Comparison of ENCODE assay signal across 18 cellular contexts in the genomic region with DNA sequence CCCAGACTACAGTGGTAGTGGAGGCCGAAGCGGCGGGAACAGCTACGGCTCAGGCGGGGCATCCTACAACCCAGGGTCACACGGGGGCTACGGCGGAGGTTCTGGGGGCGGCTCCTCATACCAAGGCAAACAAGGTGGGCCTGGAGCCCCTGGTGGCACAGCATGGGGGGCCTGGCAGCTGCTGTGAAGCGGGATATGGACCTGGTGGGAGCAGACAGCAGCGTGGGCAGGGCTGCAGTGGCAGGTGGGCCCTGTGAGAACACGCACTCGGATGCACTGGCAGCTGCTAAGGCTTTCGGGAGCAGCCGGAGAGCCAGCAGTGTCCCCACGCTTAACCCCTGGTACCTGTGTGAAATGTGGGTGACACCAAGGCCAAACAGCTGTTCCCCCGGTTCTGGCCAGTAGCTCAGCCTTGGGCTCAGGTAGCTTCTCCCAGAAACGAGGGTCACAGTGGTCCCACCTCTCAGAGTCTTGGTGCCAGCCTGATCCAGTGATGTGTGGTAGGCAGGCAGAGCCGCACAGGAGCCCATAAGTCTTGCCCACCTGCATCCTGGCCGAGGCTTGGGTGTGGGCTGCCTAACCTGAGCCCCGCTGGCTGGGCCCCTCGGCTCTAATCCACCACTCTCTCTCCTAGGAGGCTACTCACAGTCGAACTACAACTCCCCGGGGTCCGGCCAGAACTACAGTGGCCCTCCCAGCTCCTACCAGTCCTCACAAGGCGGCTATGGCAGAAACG. TPM values are rescaled to one million over a fixed set of nuclear protein-coding genes. Genes with fewer than 3 reads are reported as not detected.
A peak's percentile ranks its signal among the peaks of the same experiment; 100 is the strongest.
DNase-seq lines count a peak whose midpoint lies in the region; ATAC-seq, FAIRE-seq and TF ChIP-seq lines count a peak whose summit lies in the region.
"Had no signal": no experiment of that assay in that cellular context is flagged by ENCODE, and none has a peak within 500 bp of the region (broad histone marks: within the 10 kb centered on the region; RNA-seq: fewer than 3 reads in every experiment).

No MANE protein-coding gene starts in this region.

- intact Hi-C loops in HepG2 (cut with micrococcal nuclease; ENCODE audit: unreplicated experiment): no loop called here
- intact Hi-C loops in right lobe of liver (cut with DNase I): no loop called here

- no peak for DNase-seq in HepG2 (ENCODE audit: low spot score)
- DNase-seq in right lobe of liver: no peak
- no peak for DNase-seq in RWPE1 (ENCODE audit: low spot score)
- DNase-seq in iPS-NIHi11 (ENCODE audit: low spot score): peak; percentile 6
- no peak for DNase-seq in activated CD4-positive, alpha-beta T cell treated with anti-CD3 and anti-CD28 coated beads for 48 hours
- no peak for DNase-seq in stimulated activated CD8-positive, alpha-beta memory T cell treated with anti-CD3 and anti-CD28 coated beads, Interleukin-4, amount 100 ng/mL, for 48 hours
- no peak for DNase-seq in NK-92 (lab: John Stamatoyannopoulos, UW; ENCODE audit: unreplicated experiment)
- no peak for DNase-seq in cerebellar cortex (ENCODE audit: low spot score)
- DNase-seq: AML-193, DMS79 treated with DMSO at 0.1 percent for 48 hours, Kasumi-1, NCI-H1417, NCI-H2029, NCI-H2171 treated with DMSO at 0.1 percent for 48 hours, NCI-H510A, NCI-H82, Peyer's patch had no signal

- no peak overlapping the region for H3K9ac ChIP-seq in HepG2 (ENCODE audit: insufficient read depth, low read depth, low read length)

- no peak for TF ChIP-seq CTCF in HepG2 (CRISPR knock-in tag; IDR thresholded peaks at IDR 0.05)
- TF ChIP-seq CTCF in right lobe of liver (IDR thresholded peaks at IDR 0.05): no peak
- TF ChIP-seq CTCF in RWPE1 (conservative IDR thresholded peaks at IDR 0.05; ENCODE audit: low read depth): no peak

- in situ Hi-C loops in HepG2 (cut with HindIII; ENCODE audit: extremely low pct_ligation_motif_present, low pct_unique_long_range_greater_than_20kb): no loop called here

- H3K27me3 ChIP-seq in HepG2 (ENCODE audit: control insufficient read depth in 1 of 2, insufficient read depth in 2 of 2, low read length in 2 of 2): no peaks in the 10 kb centered on the region
- no peaks in the 10 kb centered on the region for H3K27me3 ChIP-seq in right lobe of liver
- H3K27me3 ChIP-seq: Peyer's patch had no signal

- H2AFZ ChIP-seq in HepG2 (ENCODE audit: low read length): no peak overlapping the region

- H3K9me3 ChIP-seq in HepG2 (ENCODE audit: low read length) (no peaks in the 10 kb centered on the region), right lobe of liver (no peaks in the 10 kb centered on the region)
- H3K9me3 ChIP-seq: Peyer's patch had no signal

- peaks cover 40 to 83% of the 10 kb centered on the region in 2 experiments for H3K36me3 ChIP-seq in HepG2 (replicated peaks in 1 of 2; ENCODE audit: control insufficient read depth in 1 of 2, insufficient read depth in 2 of 2, low read length in 2 of 2)
- H3K36me3 ChIP-seq in right lobe of liver: peaks cover 0 to 54% (median 12%) of the 10 kb centered on the region in 4 donors

- no peak overlapping the region for H3K4me2 ChIP-seq in HepG2 (ENCODE audit: low read depth, low read length)

- TF ChIP-seq EP300 in HepG2 (IDR thresholded peaks at IDR 0.05; ENCODE audit: low read depth in 2 of 2, low read length in 2 of 2) (no peak), HepG2 (CRISPR knock-in tag; IDR thresholded peaks at IDR 0.05; ENCODE audit: borderline replicate concordance) (no peak)

- POLR2A ChIA-PET in HepG2 (lab: Yijun Ruan, JAX) (interaction anchor here (1.4 kb wide), 1 partner anchor 13 kb away, joined by 3 read pairs; no protein-coding TSS in a partner anchor), RWPE1 (lab: Yijun Ruan, JAX; ENCODE audit: low non-redundant PET) (no interaction called here)

- FAIRE-seq in HepG2 (lab: Jason Lieb, UNC): no peak
- FAIRE-seq: D721Med had no signal

- peaks cover 16% of the 10 kb centered on the region; the same call in 1 of the 2 replicates for H4K20me1 ChIP-seq in HepG2 (ENCODE audit: insufficient read depth, low read length)

- WGBS in HepG2 (ENCODE audit: low lambda C conversion rate): 96% methylated on average over 13 of the region's 27 CpGs
- WGBS in right lobe of liver (ENCODE audit: insufficient coverage, low coverage, low lambda C conversion rate, missing lambda C conversion rate): 100% methylated on average over 2 of the region's 27 CpGs

- TF ChIP-seq POLR2A in HepG2 (IDR thresholded peaks at IDR 0.05; ENCODE audit: insufficient read depth in 1 of 2, low read depth in 2 of 2, low read length in 2 of 2): no peak
- TF ChIP-seq POLR2A in right lobe of liver (IDR thresholded peaks at IDR 0.05): no peak

- CTCF ChIA-PET in HepG2 (lab: Yijun Ruan, JAX; ENCODE audit: low intra/inter-chr PET ratio, low total read pairs) (no interaction called here), RWPE1 (lab: Yijun Ruan, JAX) (interaction anchor here (0.6 to 0.7 kb wide), 2 partner anchors 27 to 96 kb away, joined by 3 to 4 read pairs; no protein-coding TSS in a partner anchor)

- H3K4me3 ChIP-seq in HepG2 (replicated peaks in 1 of 3; ENCODE audit: insufficient read depth in 1 of 3, low read depth in 2 of 3, low read length in 3 of 3) (no peak overlapping the region), right lobe of liver (no peak overlapping the region)
- H3K4me3 ChIP-seq: Peyer's patch had no signal

- no peak for TF ChIP-seq RAD21 in HepG2 (CRISPR knock-in tag; IDR thresholded peaks at IDR 0.05)

- H3K79me2 ChIP-seq in HepG2 (ENCODE audit: insufficient read depth, low read length): no peaks in the 10 kb centered on the region

- H3K4me1 ChIP-seq in HepG2 (ENCODE audit: insufficient read depth, low read length): no peaks in the 10 kb centered on the region
- H3K4me1 ChIP-seq in right lobe of liver: no peaks in the 10 kb centered on the region
- H3K4me1 ChIP-seq: Peyer's patch had no signal

- ATAC-seq in HepG2: no peak
- no peak for ATAC-seq in right lobe of liver

- BruUV-seq in HepG2 (replicated peaks; lab: Mats Ljungman, UMichigan): no TSS peak

- H3K27ac ChIP-seq in HepG2 (ENCODE audit: extremely low read length, insufficient read depth, low read length) (no peak overlapping the region), right lobe of liver (no peak overlapping the region), RWPE1 (peak overlapping the region; percentile 4; the same call in 1 of the 2 replicates)
- H3K27ac ChIP-seq: Peyer's patch had no signal

RNA-seq across cellular contexts. Expression of a gene that starts 12.5 kb away (rescaled TPM):
- total RNA-seq in HepG2 (2016; rRNA removed; fragmentation: Illumina TruSeq; extraction: Trizol) (33.0 and 38.6 TPM in 2 replicates), right lobe of liver (10 to 100 TPM; 19.0 to 30.2 (median 26.8) TPM)
- 19.1 and 20.1 TPM in 2 replicates for total RNA-seq in HepG2 (2016; cell fraction: cytosol; rRNA removed; fragmentation: Illumina TruSeq; extraction: Trizol; ENCODE audit: low read depth)
- total RNA-seq in HepG2 (2016; cell fraction: insoluble cytoplasmic fraction; rRNA removed; fragmentation: Illumina TruSeq; extraction: Trizol): 36.0 and 39.4 TPM in 2 replicates
- 12.2 and 12.9 TPM in 2 replicates for total RNA-seq in HepG2 (2016; cell fraction: membrane; rRNA removed; fragmentation: Illumina TruSeq; extraction: Trizol)
- total RNA-seq in HepG2 (2016; cell fraction: nucleus; rRNA removed; fragmentation: Illumina TruSeq; extraction: Trizol): 31.9 and 35.0 TPM in 2 replicates
- polyA plus RNA-seq in HepG2 (2011; rRNA removed): 41.6 and 55.6 TPM in 2 replicates
- 25.8 and 39.0 TPM in 2 replicates for polyA plus RNA-seq in HepG2 (2011; cell fraction: cytosol; rRNA removed)
- 270 and 290 TPM in 2 replicates for polyA plus RNA-seq in HepG2 (2011; cell fraction: nucleus; rRNA removed)
- polyA plus RNA-seq in HepG2 (2012): 27.7 and 35.3 TPM in 2 replicates
- 11.2 and 12.9 TPM in 2 replicates for polyA plus RNA-seq in HepG2 (2016; cell fraction: cytosol; fragmentation: Illumina TruSeq; extraction: Trizol; ENCODE audit: low read depth)
- 38.0 and 39.9 TPM in 2 replicates for polyA plus RNA-seq in HepG2 (2016; cell fraction: insoluble cytoplasmic fraction; fragmentation: Illumina TruSeq; extraction: Trizol; ENCODE audit: low read depth)
- polyA plus RNA-seq in HepG2 (2016; cell fraction: membrane; fragmentation: Illumina TruSeq; extraction: Trizol; ENCODE audit: low read depth): 12.7 and 13.2 TPM in 2 replicates
- 92.8 and 94.8 TPM in 2 replicates for polyA plus RNA-seq in HepG2 (2016; cell fraction: nucleus; fragmentation: Illumina TruSeq; extraction: Trizol; ENCODE audit: insufficient read depth, low read depth)
- 26.7 and 36.3 TPM in 2 replicates for polyA minus RNA-seq in HepG2 (2011; rRNA and poly(A)+ RNA removed; ENCODE audit: low replicate concordance)
- polyA minus RNA-seq in HepG2 (2011; cell fraction: cytosol; rRNA and poly(A)+ RNA removed): 8.2 and 12.2 TPM in 2 replicates
- 15.5 and 18.7 TPM in 2 replicates for polyA minus RNA-seq in HepG2 (2011; cell fraction: nucleus; rRNA and poly(A)+ RNA removed)

RNA-seq across cellular contexts. Expression of a gene that starts 29.2 kb away (rescaled TPM):
- total RNA-seq in HepG2 (2016; rRNA removed; fragmentation: Illumina TruSeq; extraction: Trizol) (41.7 and 48.2 TPM in 2 replicates), right lobe of liver (10 to 100 TPM; 54.0 to 86.9 (median 68.3) TPM)
- total RNA-seq in HepG2 (2016; cell fraction: cytosol; rRNA removed; fragmentation: Illumina TruSeq; extraction: Trizol; ENCODE audit: low read depth): 19.9 and 21.9 TPM in 2 replicates
- 37.7 and 40.5 TPM in 2 replicates for total RNA-seq in HepG2 (2016; cell fraction: insoluble cytoplasmic fraction; rRNA removed; fragmentation: Illumina TruSeq; extraction: Trizol)
- total RNA-seq in HepG2 (2016; cell fraction: membrane; rRNA removed; fragmentation: Illumina TruSeq; extraction: Trizol): 29.4 and 31.2 TPM in 2 replicates
- 56.9 and 61.6 TPM in 2 replicates for total RNA-seq in HepG2 (2016; cell fraction: nucleus; rRNA removed; fragmentation: Illumina TruSeq; extraction: Trizol)
- polyA plus RNA-seq in HepG2 (2011; rRNA removed): 59.8 and 67.0 TPM in 2 replicates
- polyA plus RNA-seq in HepG2 (2011; cell fraction: cytosol; rRNA removed): 29.1 and 41.0 TPM in 2 replicates
- polyA plus RNA-seq in HepG2 (2011; cell fraction: nucleus; rRNA removed): 155 and 203 TPM in 2 replicates
- 44.2 and 57.9 TPM in 2 replicates for polyA plus RNA-seq in HepG2 (2012)
- polyA plus RNA-seq in HepG2 (2016; cell fraction: cytosol; fragmentation: Illumina TruSeq; extraction: Trizol; ENCODE audit: low read depth): 8.6 and 9.0 TPM in 2 replicates
- polyA plus RNA-seq in HepG2 (2016; cell fraction: insoluble cytoplasmic fraction; fragmentation: Illumina TruSeq; extraction: Trizol; ENCODE audit: low read depth): 39.4 and 48.6 TPM in 2 replicates
- 18.1 and 20.6 TPM in 2 replicates for polyA plus RNA-seq in HepG2 (2016; cell fraction: membrane; fragmentation: Illumina TruSeq; extraction: Trizol; ENCODE audit: low read depth)
- polyA plus RNA-seq in HepG2 (2016; cell fraction: nucleus; fragmentation: Illumina TruSeq; extraction: Trizol; ENCODE audit: insufficient read depth, low read depth): 87.0 and 94.1 TPM in 2 replicates
- polyA minus RNA-seq in HepG2 (2011; rRNA and poly(A)+ RNA removed; ENCODE audit: low replicate concordance): 200 and 264 TPM in 2 replicates
- polyA minus RNA-seq in HepG2 (2011; cell fraction: cytosol; rRNA and poly(A)+ RNA removed): 44.4 and 50.0 TPM in 2 replicates
- 143 and 162 TPM in 2 replicates for polyA minus RNA-seq in HepG2 (2011; cell fraction: nucleus; rRNA and poly(A)+ RNA removed)

RNA-seq across cellular contexts. Expression of a gene that starts 34.6 kb away (rescaled TPM):
- total RNA-seq in HepG2 (2016; rRNA removed; fragmentation: Illumina TruSeq; extraction: Trizol): 120 and 127 TPM in 2 replicates
- 19.6 and 21.2 TPM in 2 replicates for total RNA-seq in HepG2 (2016; cell fraction: cytosol; rRNA removed; fragmentation: Illumina TruSeq; extraction: Trizol; ENCODE audit: low read depth)
- 113 and 122 TPM in 2 replicates for total RNA-seq in HepG2 (2016; cell fraction: insoluble cytoplasmic fraction; rRNA removed; fragmentation: Illumina TruSeq; extraction: Trizol)
- total RNA-seq in HepG2 (2016; cell fraction: membrane; rRNA removed; fragmentation: Illumina TruSeq; extraction: Trizol): 63.1 and 64.0 TPM in 2 replicates
- total RNA-seq in HepG2 (2016; cell fraction: nucleus; rRNA removed; fragmentation: Illumina TruSeq; extraction: Trizol): 133 and 160 TPM in 2 replicates
- 173 and 195 TPM in 2 replicates for polyA plus RNA-seq in HepG2 (2011; rRNA removed)
- 59.6 and 75.2 TPM in 2 replicates for polyA plus RNA-seq in HepG2 (2011; cell fraction: cytosol; rRNA removed)
- 588 and 668 TPM in 2 replicates for polyA plus RNA-seq in HepG2 (2011; cell fraction: nucleus; rRNA removed)
- 153 and 159 TPM in 2 replicates for polyA plus RNA-seq in HepG2 (2012)
- polyA plus RNA-seq in HepG2 (2016; cell fraction: cytosol; fragmentation: Illumina TruSeq; extraction: Trizol; ENCODE audit: low read depth): 18.4 and 19.6 TPM in 2 replicates
- polyA plus RNA-seq in HepG2 (2016; cell fraction: insoluble cytoplasmic fraction; fragmentation: Illumina TruSeq; extraction: Trizol; ENCODE audit: low read depth): 178 and 216 TPM in 2 replicates
- 54.0 and 61.1 TPM in 2 replicates for polyA plus RNA-seq in HepG2 (2016; cell fraction: membrane; fragmentation: Illumina TruSeq; extraction: Trizol; ENCODE audit: low read depth)
- 615 and 640 TPM in 2 replicates for polyA plus RNA-seq in HepG2 (2016; cell fraction: nucleus; fragmentation: Illumina TruSeq; extraction: Trizol; ENCODE audit: insufficient read depth, low read depth)
- polyA minus RNA-seq in HepG2 (2011; rRNA and poly(A)+ RNA removed; ENCODE audit: low replicate concordance): 139 and 144 TPM in 2 replicates
- polyA minus RNA-seq in HepG2 (2011; cell fraction: cytosol; rRNA and poly(A)+ RNA removed): 65.3 and 73.2 TPM in 2 replicates
- 154 and 157 TPM in 2 replicates for polyA minus RNA-seq in HepG2 (2011; cell fraction: nucleus; rRNA and poly(A)+ RNA removed)
- total RNA-seq in right lobe of liver: 10 to 100 TPM; 40.0 to 82.3 (median 54.8) TPM
